Comparison of ENCODE assay signal across 11 cellular contexts in the genomic region with DNA sequence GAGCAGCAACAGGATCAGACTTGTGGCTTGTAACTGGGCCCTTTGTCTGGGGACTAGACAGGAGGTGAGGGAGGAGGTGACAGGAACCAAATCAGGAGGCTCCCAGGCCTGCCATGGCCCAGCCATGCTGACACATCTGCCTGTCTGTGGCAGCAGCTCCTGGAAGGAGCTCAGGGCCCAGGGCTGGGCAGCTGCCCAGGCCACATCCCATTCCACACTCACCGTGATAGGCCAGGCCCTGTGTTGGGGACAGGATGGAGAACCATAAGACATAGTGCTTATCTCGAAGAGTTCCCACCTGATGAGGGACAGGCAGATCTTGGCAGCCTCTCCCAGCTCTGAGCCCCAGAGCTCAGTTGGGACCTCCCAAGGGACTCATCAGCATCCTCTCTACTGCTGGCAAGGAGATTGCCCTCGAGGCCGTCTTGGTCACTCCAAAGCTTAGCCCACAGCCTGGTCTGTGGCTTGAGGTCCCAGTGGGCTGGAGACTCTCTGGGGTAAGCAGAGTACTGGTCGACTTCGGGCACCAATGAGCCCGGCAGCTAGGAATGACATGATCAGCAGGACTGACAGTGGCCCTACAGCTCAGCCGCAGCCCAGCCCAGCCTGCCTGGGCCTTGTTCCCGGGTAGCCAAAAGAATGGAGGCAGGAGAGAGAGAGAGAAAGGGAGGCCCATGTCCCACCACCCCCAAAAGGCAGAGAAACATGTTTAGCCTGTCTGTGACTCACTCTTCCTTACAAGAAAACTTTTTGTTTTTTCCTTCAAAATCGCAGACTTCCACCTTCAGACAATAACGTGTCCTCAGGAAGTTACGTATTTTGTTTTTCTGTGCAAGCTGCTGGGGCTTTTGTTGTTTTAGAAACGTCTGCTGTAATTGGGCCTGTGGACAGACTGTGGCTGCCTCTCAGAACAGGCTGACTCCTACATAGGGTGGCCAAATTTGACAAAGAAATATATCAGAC.
A peak's percentile ranks its signal among the peaks of the same experiment; 100 is the strongest.
DNase-seq lines count a peak whose midpoint lies in the region; ATAC-seq, FAIRE-seq and TF ChIP-seq lines count a peak whose summit lies in the region.
"Had no signal": no experiment of that assay in that cellular context is flagged by ENCODE, and none has a peak within 500 bp of the region (broad histone marks: within the 10 kb centered on the region; RNA-seq: fewer than 3 reads in every experiment).

No MANE protein-coding gene starts in this region.

- H2AFZ ChIP-seq in keratinocyte (ENCODE audit: control insufficient read depth, low read length): peak overlapping the region; percentile 84
- peak overlapping the region; percentile 14 for H2AFZ ChIP-seq in smooth muscle cell (ENCODE audit: low read depth)

- WGBS in smooth muscle cell (ENCODE audit: low lambda C conversion rate): 66% methylated on average over 13 of the region's 13 CpGs

- H3K36me3 Mint-ChIP-seq in naive thymus-derived CD4-positive, alpha-beta T cell: no peaks in the 10 kb centered on the region
- H3K36me3 Mint-ChIP-seq: activated naive CD8-positive, alpha-beta T cell had no signal

- CTCF ChIA-PET in HEK293 (lab: Yijun Ruan, JAX): no interaction called here
- CTCF ChIA-PET in naive thymus-derived CD4-positive, alpha-beta T cell (lab: Charles Lee): no interaction called here

- H3K9me3 ChIP-seq in HEK293 (ENCODE audit: control insufficient read depth, insufficient read depth, low read depth, low read length): no peaks in the 10 kb centered on the region
- no peaks in the 10 kb centered on the region for H3K9me3 ChIP-seq in keratinocyte (ENCODE audit: control insufficient read depth, low read depth, low read length)
- H3K9me3 ChIP-seq in smooth muscle cell (replicated peaks; ENCODE audit: low read depth): no peaks in the 10 kb centered on the region
- no peaks in the 10 kb centered on the region for H3K9me3 ChIP-seq in naive thymus-derived CD4-positive, alpha-beta T cell (ENCODE audit: control insufficient read depth in 2 of 3, low read length in 3 of 3)

- H3K4me3 ChIP-seq in HEK293 (ENCODE audit: low read depth, low read length) (no peak overlapping the region), bronchial epithelial cell (ENCODE audit: low read depth, low read length) (no peak overlapping the region), keratinocyte (ENCODE audit: control insufficient read depth in 2 of 3, extremely low read depth in 1 of 3, insufficient read depth in 2 of 3, low read depth in 1 of 3, low read length in 3 of 3) (no peak overlapping the region), smooth muscle cell (no peak overlapping the region)
- no peak overlapping the region for H3K4me3 ChIP-seq in naive thymus-derived CD4-positive, alpha-beta T cell (ENCODE audit: low read length)

- H3K27me3 Mint-ChIP-seq in naive thymus-derived CD4-positive, alpha-beta T cell: peaks cover 0 to 4% (median 0%) of the 10 kb centered on the region in 5 donors
- H3K27me3 Mint-ChIP-seq: activated naive CD8-positive, alpha-beta T cell had no signal

- no peaks in the 10 kb centered on the region for H4K20me1 ChIP-seq in keratinocyte (ENCODE audit: control insufficient read depth, extremely low read depth, insufficient read depth, low read length)
- no peaks in the 10 kb centered on the region for H4K20me1 ChIP-seq in smooth muscle cell (ENCODE audit: low read depth)

- TF ChIP-seq CTCF in HEK293 (tag by site-specific recombination; IDR thresholded peaks at IDR 0.05) (no peak), bronchial epithelial cell (IDR thresholded peaks at IDR 0.05; ENCODE audit: insufficient read depth, low read length, severe bottlenecking) (no peak), keratinocyte (optimal IDR thresholded peaks at IDR 0.05 in 1 of 3, IDR thresholded peaks at IDR 0.05 in 1 of 3, conservative IDR thresholded peaks at IDR 0.05 in 1 of 3; ENCODE audit: extremely low read depth in 1 of 3, insufficient read depth in 2 of 3, low read length in 3 of 3) (no peak), smooth muscle cell (IDR thresholded peaks at IDR 0.05; ENCODE audit: borderline replicate concordance, insufficient read depth, poor library complexity, severe bottlenecking) (no peak)

- H3K4me3 Mint-ChIP-seq in naive thymus-derived CD4-positive, alpha-beta T cell: no peak overlapping the region
- H3K4me3 Mint-ChIP-seq: activated naive CD8-positive, alpha-beta T cell had no signal

- dilution Hi-C loops in keratinocyte (cut with MboI; ENCODE audit: extremely low pct_ligation_motif_present, low sequenced_read_pairs): no loop called here

- ATAC-seq in naive thymus-derived CD4-positive, alpha-beta T cell: no peak
- no peak for ATAC-seq in GM18519 (IDR thresholded peaks at IDR 0.05; ENCODE audit: low FRiP score, unreplicated experiment)

- H3K36me3 ChIP-seq in HEK293 (ENCODE audit: control insufficient read depth in 2 of 2, insufficient read depth in 1 of 2, low read length in 2 of 2): no peaks in the 10 kb centered on the region
- H3K36me3 ChIP-seq in bronchial epithelial cell (ENCODE audit: control insufficient read depth, insufficient read depth, low read length): no peaks in the 10 kb centered on the region
- H3K36me3 ChIP-seq in keratinocyte (ENCODE audit: control insufficient read depth in 2 of 2, extremely low read depth in 1 of 2, insufficient read depth in 2 of 2, low read length in 2 of 2): no peaks in the 10 kb centered on the region
- H3K36me3 ChIP-seq in smooth muscle cell (ENCODE audit: low read depth): no peaks in the 10 kb centered on the region
- no peaks in the 10 kb centered on the region for H3K36me3 ChIP-seq in naive thymus-derived CD4-positive, alpha-beta T cell (ENCODE audit: control insufficient read depth in 2 of 3, insufficient read depth in 3 of 3, low read length in 3 of 3)

- no peak for FAIRE-seq in bronchial epithelial cell (lab: Jason Lieb, UNC)
- peak; percentile 53 for FAIRE-seq in keratinocyte (lab: Jason Lieb, UNC)

- peak overlapping the region; percentile 53 for H3K4me2 ChIP-seq in keratinocyte (ENCODE audit: control insufficient read depth, extremely low read depth, insufficient read depth, low read depth, low read length)
- H3K4me2 ChIP-seq in smooth muscle cell: peak overlapping the region; percentile 33

- H3K79me2 ChIP-seq in keratinocyte (ENCODE audit: control insufficient read depth, insufficient read depth, low read length): no peaks in the 10 kb centered on the region
- no peaks in the 10 kb centered on the region for H3K79me2 ChIP-seq in smooth muscle cell (ENCODE audit: low read depth)

- H3F3A ChIP-seq in smooth muscle cell (ENCODE audit: low read depth): peaks cover 8% of the 10 kb centered on the region

- H3K27me3 ChIP-seq in bronchial epithelial cell (ENCODE audit: control insufficient read depth, insufficient read depth, low read length) (peaks cover 1% of the 10 kb centered on the region), keratinocyte (ENCODE audit: control insufficient read depth, extremely low read depth, insufficient read depth, low read length) (no peaks in the 10 kb centered on the region), smooth muscle cell (ENCODE audit: low read depth) (no peaks in the 10 kb centered on the region)
- no peaks in the 10 kb centered on the region for H3K27me3 ChIP-seq in naive thymus-derived CD4-positive, alpha-beta T cell (ENCODE audit: control insufficient read depth in 2 of 2, insufficient read depth in 2 of 2, low read length in 2 of 2)

- intact Hi-C loops in naive thymus-derived CD4-positive, alpha-beta T cell (cut with micrococcal nuclease): no loop called here

- peaks cover 0 to 1% (median 0%) of the 10 kb centered on the region in 11 donors for H3K9me3 Mint-ChIP-seq in naive thymus-derived CD4-positive, alpha-beta T cell

- H3K4me1 ChIP-seq in HEK293 (ENCODE audit: control insufficient read depth, insufficient read depth, low read length) (no peaks in the 10 kb centered on the region), keratinocyte (ENCODE audit: control insufficient read depth, extremely low read depth, insufficient read depth, low read length) (peaks cover 27% of the 10 kb centered on the region), smooth muscle cell (ENCODE audit: low read depth) (peaks cover 4% of the 10 kb centered on the region)
- no peaks in the 10 kb centered on the region for H3K4me1 ChIP-seq in naive thymus-derived CD4-positive, alpha-beta T cell (ENCODE audit: control insufficient read depth in 2 of 2, insufficient read depth in 2 of 2, low read length in 2 of 2)

- peak overlapping the region; percentile 43 for H3K9ac ChIP-seq in keratinocyte (ENCODE audit: control insufficient read depth, extremely low read depth, insufficient read depth, low read length)
- peak overlapping the region; percentile 25 for H3K9ac ChIP-seq in smooth muscle cell (ENCODE audit: low read depth)

- peak overlapping the region in 1 of 9 donors; percentile 29 for H3K27ac Mint-ChIP-seq in naive thymus-derived CD4-positive, alpha-beta T cell
- H3K27ac Mint-ChIP-seq: activated naive CD8-positive, alpha-beta T cell had no signal

- no peaks in the 10 kb centered on the region for H3K9me1 ChIP-seq in keratinocyte (ENCODE audit: control insufficient read depth, extremely low read depth, insufficient read depth, low read length)

- peak; percentile 81 for DNase-seq in bronchial epithelial cell (ENCODE audit: low read depth)
- no peak for DNase-seq in keratinocyte (ENCODE audit: low read depth, low spot score)
- DNase-seq in smooth muscle cell (lab: John Stamatoyannopoulos, UW; ENCODE audit: unreplicated experiment): no peak
- DNase-seq in naive thymus-derived CD4-positive, alpha-beta T cell: no peak
- no peak for DNase-seq in A172 (ENCODE audit: low spot score)
- DNase-seq in occipital lobe (lab: John Stamatoyannopoulos, UW): no peak
- DNase-seq: NCI-H1105, nucleus accumbens had no signal

- H3K27ac ChIP-seq in HEK293 (ENCODE audit: extremely low read depth, low read depth, low read length) (no peak overlapping the region), keratinocyte (ENCODE audit: control insufficient read depth, insufficient read depth, low read length) (peak overlapping the region; percentile 74), smooth muscle cell (ENCODE audit: low read depth) (peak overlapping the region; percentile 80)
- H3K27ac ChIP-seq in naive thymus-derived CD4-positive, alpha-beta T cell (ENCODE audit: low read depth, low read length): no peak overlapping the region

- POLR2A ChIA-PET in HEK293 (lab: Yijun Ruan, JAX): interaction anchor here (0.7 to 2.1 kb wide), 2 partner anchors 15 to 122 kb away, joined by 3 to 12 read pairs; a partner anchor contains a TSS
- POLR2A ChIA-PET in naive thymus-derived CD4-positive, alpha-beta T cell (lab: Charles Lee): no interaction called here

- peaks cover 0 to 6% (median 0%) of the 10 kb centered on the region in 7 donors for H3K4me1 Mint-ChIP-seq in naive thymus-derived CD4-positive, alpha-beta T cell

TF ChIP-seq in HEK293, 187 proteins besides CTCF, POLR2A, EP300 and RAD21:
- TF ChIP-seq ZNF10 (tag by site-specific recombination; IDR thresholded peaks at IDR 0.05): 0 out of 2 replicates have a peak, but pooled peaks have one; percentile 21
- TF ChIP-seq GLI2 (tag by site-specific recombination; IDR thresholded peaks at IDR 0.05; ENCODE audit: borderline replicate concordance, low read depth): no peak
- no peak for TF ChIP-seq ZNF121 (tag by site-specific recombination; IDR thresholded peaks at IDR 0.05)

Comparison
In these comparisons a context has a peak if more than half of its experiments do, and no peak if none do; other contexts are left out.
1. H3K27ac ChIP-seq: peak in keratinocyte (single experiment) and smooth muscle cell (single experiment); none in HEK293 (single experiment) and naive thymus-derived CD4-positive, alpha-beta T cell (single experiment).